8 cellular contexts compared by ENCODE assay signal in the genomic region with DNA sequence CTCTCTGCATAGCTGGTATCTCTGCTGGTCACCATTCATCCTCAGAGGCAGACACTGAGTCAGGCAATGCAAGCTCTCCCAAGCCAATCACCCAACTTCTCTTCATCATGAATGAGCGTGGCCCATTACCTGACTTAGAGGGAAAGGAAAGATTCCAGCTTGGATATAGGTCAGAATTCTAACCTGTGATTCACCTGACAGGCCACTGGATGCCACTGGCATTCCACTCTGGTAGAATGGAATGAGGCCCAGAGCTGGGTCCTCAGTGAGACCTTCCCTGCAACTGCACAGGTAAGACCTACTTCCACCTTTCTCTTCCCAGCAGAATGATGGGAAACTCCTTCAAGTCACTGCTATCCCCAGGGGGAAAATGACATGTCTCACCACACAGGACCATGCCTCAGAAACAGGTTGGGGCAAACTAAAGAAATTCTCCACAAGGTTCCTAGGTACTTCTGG.
DNase-seq lines count a peak whose midpoint lies in the region; ATAC-seq and TF ChIP-seq lines count a peak whose summit lies in the region.

No MANE protein-coding gene starts in this region.

- H3K27me3 ChIP-seq in CD8-positive, alpha-beta T cell (ENCODE audit: insufficient read depth, low read length), result no peaks in the 10 kb centered on the region
- H3K27me3 ChIP-seq in HCT116 (ENCODE audit: insufficient read depth, low read length) (no peaks in the 10 kb centered on the region), WERI-Rb-1 (ENCODE audit: insufficient read depth, low read depth, severe bottlenecking) (no peaks in the 10 kb centered on the region)

- peak; percentile 48 for ATAC-seq in CD8-positive, alpha-beta T cell
- ATAC-seq in HCT116, result peak; percentile 91
- ATAC-seq in HG03045 (IDR thresholded peaks at IDR 0.05; ENCODE audit: unreplicated experiment), result no peak

- RAD21 ChIA-PET in HCT116 (lab: Charles Lee; ENCODE audit: low non-redundant PET in 1 of 2, low total read pairs in 2 of 2, uncharacterized antibody in 2 of 2, unreplicated experiment in 2 of 2), result interaction anchor here (0.6 to 2.4 kb wide), 12 partner anchors 15 to 707 kb away, joined by 3 to 15 read pairs (median 4); a partner anchor contains a TSS

- H3K4me3 Mint-ChIP-seq in CD8-positive, alpha-beta T cell, result no peak overlapping the region

- no peak overlapping the region for H3K27ac ChIP-seq in CD8-positive, alpha-beta T cell (ENCODE audit: low read depth, low read length)
- H3K27ac ChIP-seq in HCT116 (ENCODE audit: low read depth, low read length) (peak overlapping the region; percentile 55), WERI-Rb-1 (no peak overlapping the region)

- H3K4me3 ChIP-seq in CD8-positive, alpha-beta T cell (ENCODE audit: low read depth, low read length), result no peak overlapping the region
- H3K4me3 ChIP-seq in HCT116 (replicated peaks in 1 of 2; ENCODE audit: low read depth in 1 of 2, low read length in 2 of 2) (peak overlapping the region in 1 of 2 experiments; percentile 11; a peak in 1 of 4 replicates), WERI-Rb-1 (ENCODE audit: low read depth, low read length) (no peak overlapping the region)

- no peaks in the 10 kb centered on the region for H4K20me1 ChIP-seq in HCT116 (ENCODE audit: insufficient read depth)

- no peaks in the 10 kb centered on the region for H3K9me3 Mint-ChIP-seq in CD8-positive, alpha-beta T cell

- H2AFZ ChIP-seq in HCT116 (ENCODE audit: low read depth, low read length, poor library complexity, severe bottlenecking), result no peak overlapping the region

- TF ChIP-seq CTCF in CD8-positive, alpha-beta T cell (IDR thresholded peaks at IDR 0.05), result peak; percentile 55
- TF ChIP-seq CTCF in HCT116 (IDR thresholded peaks at IDR 0.05 in 2 of 3, conservative IDR thresholded peaks at IDR 0.05 in 1 of 3; ENCODE audit: borderline replicate concordance in 1 of 3, insufficient read depth in 1 of 3, low read depth in 2 of 3, low read length in 2 of 3), result peak; percentile 57 to 91 (median 80)
- TF ChIP-seq CTCF in WERI-Rb-1 (IDR thresholded peaks at IDR 0.05; ENCODE audit: low read depth, low read length), result peak; percentile 76

- DNase-seq in CD8-positive, alpha-beta T cell, result peak in 2 of 7 experiments; percentile 13 to 50
- DNase-seq in HCT116 (ENCODE audit: low read depth, low spot score) (peak; percentile 82), WERI-Rb-1 (peak; percentile 52), glomerular visceral epithelial cell (ENCODE audit: extremely low spot score) (peak; percentile 75), stromal cell of bone marrow (ENCODE audit: low read depth) (peak; percentile 6), NCI-H1694 treated with DMSO at 0.1 percent for 48 hours (lab: John Stamatoyannopoulos, UW) (no peak), anterior cingulate cortex (lab: John Stamatoyannopoulos, UW) (no peak)

- POLR2A ChIA-PET in CD8-positive, alpha-beta T cell (lab: Charles Lee), result no interaction called here
- POLR2A ChIA-PET in HCT116 (lab: Charles Lee), result interaction anchor here (1.0 to 1.7 kb wide), 3 partner anchors 220 to 267 kb away, joined by 3 to 6 read pairs (median 4); a partner anchor contains a TSS

- no peaks in the 10 kb centered on the region for H3K36me3 ChIP-seq in CD8-positive, alpha-beta T cell (ENCODE audit: insufficient read depth, low read length)
- H3K36me3 ChIP-seq in HCT116 (ENCODE audit: control insufficient read depth in 1 of 2, insufficient read depth in 2 of 2, low read length in 2 of 2) (no peaks in the 10 kb centered on the region), WERI-Rb-1 (peaks cover 29% of the 10 kb centered on the region)

- CTCF ChIA-PET in CD8-positive, alpha-beta T cell (lab: Charles Lee), result interaction anchor here (0.7 to 4.1 kb wide), 16 partner anchors 8 to 679 kb away, joined by 3 to 61 read pairs (median 4); a partner anchor contains a TSS
- CTCF ChIA-PET in HCT116 (lab: Charles Lee), result interaction anchor here (0.6 to 4.0 kb wide), 24 partner anchors 10 to 790 kb away, joined by 3 to 57 read pairs (median 4); a partner anchor contains a TSS

- peak overlapping the region; percentile 59 for H3K4me2 ChIP-seq in HCT116 (ENCODE audit: low read length)

- peaks cover 30% of the 10 kb centered on the region for H3K36me3 Mint-ChIP-seq in CD8-positive, alpha-beta T cell

- H3K4me1 ChIP-seq in CD8-positive, alpha-beta T cell (ENCODE audit: insufficient read depth, low read length), result no peaks in the 10 kb centered on the region
- H3K4me1 ChIP-seq in HCT116 (ENCODE audit: control insufficient read depth in 1 of 2, insufficient read depth in 2 of 2, low read length in 2 of 2), result peaks cover 44 to 46% of the 10 kb centered on the region in 2 experiments

- BruUV-seq in HCT116 (replicated peaks; lab: Mats Ljungman, UMichigan), result no TSS peak

- H3K9ac ChIP-seq in HCT116 (ENCODE audit: low read length), result peak overlapping the region; percentile 43

- intact Hi-C loops in CD8-positive, alpha-beta T cell (cut with DNase I, micrococcal nuclease), result loop anchor here (1.0 kb wide), 2 partner anchors 248 to 680 kb away; no protein-coding TSS in a partner anchor
- intact Hi-C loops in HCT116 (cut with micrococcal nuclease), result loop anchor here (1.0 to 2.0 kb wide), 4 partner anchors 220 to 680 kb away; a partner anchor contains a TSS

- no peaks in the 10 kb centered on the region for H3K27me3 Mint-ChIP-seq in CD8-positive, alpha-beta T cell (ENCODE audit: low read depth)

- no peaks in the 10 kb centered on the region for H3K79me2 ChIP-seq in HCT116 (ENCODE audit: insufficient read depth, low read length)

- peak; percentile 99 for TF ChIP-seq RAD21 in HCT116 (IDR thresholded peaks at IDR 0.05; ENCODE audit: low read depth)

- no peak for TF ChIP-seq POLR2A in HCT116 (IDR thresholded peaks at IDR 0.05; ENCODE audit: borderline replicate concordance, extremely low read depth, insufficient read depth, insufficient read length)

- no peaks in the 10 kb centered on the region for H3K9me2 ChIP-seq in HCT116 (ENCODE audit: insufficient read depth)

- no peaks in the 10 kb centered on the region for H3K4me1 Mint-ChIP-seq in CD8-positive, alpha-beta T cell (ENCODE audit: low read depth)

- no peaks in the 10 kb centered on the region for H3K9me3 ChIP-seq in CD8-positive, alpha-beta T cell (ENCODE audit: low read length)
- H3K9me3 ChIP-seq in HCT116 (ENCODE audit: control insufficient read depth in 1 of 2, insufficient read depth in 1 of 2, low read depth in 1 of 2, low read length in 2 of 2), result no peaks in the 10 kb centered on the region
- no peaks in the 10 kb centered on the region for H3K9me3 ChIP-seq in WERI-Rb-1 (ENCODE audit: severe bottlenecking)

- H3K27ac Mint-ChIP-seq in CD8-positive, alpha-beta T cell, result no peak overlapping the region

TF ChIP-seq in HCT116, 20 proteins besides CTCF, POLR2A, EP300 and RAD21:
- TF ChIP-seq FOSL1 (IDR thresholded peaks at IDR 0.05; ENCODE audit: low read depth) (no peak; the same call in 1 of the 2 replicates), EGR1 (IDR thresholded peaks at IDR 0.05; ENCODE audit: low read depth) (no peak), CBX3 (IDR thresholded peaks at IDR 0.05; ENCODE audit: low read depth) (peak; percentile 67; the same call in 1 of the 2 replicates), SP1 (IDR thresholded peaks at IDR 0.05; ENCODE audit: low read depth) (peak; percentile 52; the same call in 1 of the 2 replicates), YY1 (IDR thresholded peaks at IDR 0.05; ENCODE audit: extremely low read depth, insufficient replicate concordance, low read depth, low read length) (peak; percentile 16), CEBPB (IDR thresholded peaks at IDR 0.05; ENCODE audit: low read depth) (no peak; the same call in 1 of the 2 replicates), POLR2AphosphoS5 (IDR thresholded peaks at IDR 0.05; ENCODE audit: low read depth, low read length) (peak; percentile 22; the same call in 1 of the 2 replicates)
TF ChIP-seq in HCT116: peak in this region for 4.

Comparison
In these comparisons a context has a peak if more than half of its experiments do, and no peak if none do; other contexts are left out.
1. DNase-seq: peak in HCT116 (single experiment), WERI-Rb-1 (single experiment), glomerular visceral epithelial cell (single experiment) and stromal cell of bone marrow (single experiment); none in NCI-H1694 treated with DMSO at 0.1 percent for 48 hours (single experiment) and anterior cingulate cortex (0 of 58).
2. Peak in every context shown above with its lines, with median percentiles within 50 percentile points of each other: CTCF ChIP-seq.